In genomic region chr7:22066484-22066883, GRCh38 we compare ENCODE assay signal across 22 cellular contexts.
DNase-seq lines count a peak whose midpoint lies in the region; ATAC-seq, FAIRE-seq and TF ChIP-seq lines count a peak whose summit lies in the region.
"Had no signal": no experiment of that assay in that cellular context is flagged by ENCODE, and none has a peak within 500 bp of the region (broad histone marks: within the 10 kb centered on the region; RNA-seq: fewer than 3 reads in every experiment).

No MANE protein-coding gene starts in this region.

- no peak overlapping the region for H3K4me3 ChIP-seq in endodermal cell (ENCODE audit: low read length)
- H3K4me3 ChIP-seq in pancreas, result no peak overlapping the region
- H3K4me3 ChIP-seq in uterus, result no peak overlapping the region
- H3K4me3 ChIP-seq in SJCRH30, result no peak overlapping the region
- H3K4me3 ChIP-seq: gastroesophageal sphincter, lower lobe of right lung, psoas muscle, upper lobe of left lung had no signal

- 40 to 56% methylated on average over 1 to 6 of the region's 7 CpGs for WGBS in endodermal cell (ENCODE audit: insufficient coverage in 1 of 2, insufficient read length in 1 of 2), 2 experiments
- 77 to 85% methylated on average over 7 of the region's 7 CpGs for WGBS in pancreas, 2 donors

- H3K9me3 Mint-ChIP-seq in endodermal cell, result peaks cover 6% of the 10 kb centered on the region
- H3K9me3 Mint-ChIP-seq: activated CD4-positive, alpha-beta memory T cell treated with anti-CD3 and anti-CD28 coated beads for 36 hours; brain had no signal

- H3K9me3 ChIP-seq in endodermal cell (ENCODE audit: control insufficient read depth, low read length) (no peaks in the 10 kb centered on the region), pancreas (no peaks in the 10 kb centered on the region), uterus (no peaks in the 10 kb centered on the region), SJCRH30 (replicated peaks) (peaks cover 3% of the 10 kb centered on the region; the same call in 1 of the 2 replicates)
- H3K9me3 ChIP-seq: gastroesophageal sphincter, lower lobe of right lung, psoas muscle, upper lobe of left lung had no signal

- peaks cover 2% of the 10 kb centered on the region for H3K27me3 Mint-ChIP-seq in endodermal cell (ENCODE audit: insufficient read depth)

- H3K27ac ChIP-seq in endodermal cell (ENCODE audit: low read depth, low read length) (no peak overlapping the region), pancreas (no peak overlapping the region), uterus (no peak overlapping the region), SJCRH30 (no peak overlapping the region)
- H3K27ac ChIP-seq: gastroesophageal sphincter, lower lobe of right lung, psoas muscle, RWPE1, upper lobe of left lung had no signal

- no peak for TF ChIP-seq CTCF in endodermal cell (conservative IDR thresholded peaks at IDR 0.05)
- TF ChIP-seq CTCF in pancreas (IDR thresholded peaks at IDR 0.05), result no peak
- TF ChIP-seq CTCF in uterus (IDR thresholded peaks at IDR 0.05), result no peak

- H3K36me3 ChIP-seq in endodermal cell (ENCODE audit: control insufficient read depth, insufficient read depth, low read length) (no peaks in the 10 kb centered on the region), pancreas (no peaks in the 10 kb centered on the region), uterus (no peaks in the 10 kb centered on the region), SJCRH30 (no peaks in the 10 kb centered on the region)
- H3K36me3 ChIP-seq: gastroesophageal sphincter, lower lobe of right lung, upper lobe of left lung had no signal

- peaks cover 4% of the 10 kb centered on the region for H3K27me3 ChIP-seq in endodermal cell (ENCODE audit: control insufficient read depth, insufficient read depth, low read length, poor library complexity, severe bottlenecking)
- no peaks in the 10 kb centered on the region for H3K27me3 ChIP-seq in pancreas
- H3K27me3 ChIP-seq in uterus, result no peaks in the 10 kb centered on the region
- 0 out of 2 replicates have a peak, but pooled peaks cover 3% of the 10 kb centered on the region for H3K27me3 ChIP-seq in SJCRH30
- H3K27me3 ChIP-seq: gastroesophageal sphincter, upper lobe of left lung had no signal

- intact Hi-C loops in Right ventricle myocardium superior (cut with DNase I) (no loop called here), pancreas (cut with DNase I) (no loop called here), uterus (cut with DNase I; ENCODE audit: low total_unique reads) (no loop called here)

- no peak overlapping the region for H3K9ac ChIP-seq in endodermal cell (ENCODE audit: extremely low read depth, low read length, poor library complexity, severe bottlenecking)

- peaks cover 12% of the 10 kb centered on the region for H3K4me1 Mint-ChIP-seq in endodermal cell

- ATAC-seq in Right ventricle myocardium superior (ENCODE audit: poor library complexity) (no peak), pancreas (no peak)
- ATAC-seq: gastroesophageal sphincter, lower lobe of right lung, psoas muscle had no signal

- H3K27ac Mint-ChIP-seq in endodermal cell, result no peak overlapping the region
- H3K27ac Mint-ChIP-seq: activated CD4-positive, alpha-beta memory T cell treated with anti-CD3 and anti-CD28 coated beads for 36 hours had no signal

- TF ChIP-seq POLR2A in uterus (IDR thresholded peaks at IDR 0.05), result no peak

- H3K4me1 ChIP-seq in endodermal cell (ENCODE audit: control insufficient read depth, insufficient read depth, low read length) (peaks cover 2% of the 10 kb centered on the region), pancreas (no peaks in the 10 kb centered on the region), uterus (no peaks in the 10 kb centered on the region), SJCRH30 (no peaks in the 10 kb centered on the region)
- H3K4me1 ChIP-seq: gastroesophageal sphincter, lower lobe of right lung, psoas muscle, upper lobe of left lung had no signal

- no peaks in the 10 kb centered on the region for H3K36me3 Mint-ChIP-seq in endodermal cell (ENCODE audit: low read depth)
- H3K36me3 Mint-ChIP-seq: activated CD4-positive, alpha-beta memory T cell treated with anti-CD3 and anti-CD28 coated beads for 36 hours; brain had no signal

- no peak for FAIRE-seq in pancreas (lab: Jason Lieb, UNC)
- FAIRE-seq: D721Med, HTR-8/SVneo, kidney had no signal

- DNase-seq in ELF-1 (ENCODE audit: low read depth, low spot score) (peak; percentile 51), NCI-H1092 (lab: John Stamatoyannopoulos, UW) (peak; percentile 49), NCI-H2227 (lab: John Stamatoyannopoulos, UW; ENCODE audit: unreplicated experiment) (peak; percentile 69), endodermal cell (peak; percentile 53), Right ventricle myocardium superior (no peak), pancreas (no peak), uterus (no peak), SJCRH30 (no peak)
- DNase-seq: activated CD4-positive, alpha-beta memory T cell treated with anti-CD3 and anti-CD28 coated beads for 36 hours; activated effector memory CD4-positive, alpha-beta T cell treated with Interleukin-2 at 50 U/mL for 16 hours; C1 segment of cervical spinal cord; kidney; lower lobe of right lung; NCI-H1048; psoas muscle; T1000; upper lobe of left lung had no signal

- no peak overlapping the region for H3K4me3 Mint-ChIP-seq in endodermal cell
- H3K4me3 Mint-ChIP-seq: activated CD4-positive, alpha-beta memory T cell treated with anti-CD3 and anti-CD28 coated beads for 36 hours; brain had no signal

Comparison
In these comparisons a context has a peak if more than half of its experiments do, and no peak if none do; other contexts are left out.
1. DNase-seq: peak in ELF-1 (single experiment), NCI-H1092 (single experiment), NCI-H2227 (single experiment) and endodermal cell (single experiment); none in Right ventricle myocardium superior (single experiment), pancreas (0 of 6), uterus (0 of 2) and SJCRH30 (0 of 2).